16 cellular contexts compared by ENCODE assay signal in the genomic region with DNA sequence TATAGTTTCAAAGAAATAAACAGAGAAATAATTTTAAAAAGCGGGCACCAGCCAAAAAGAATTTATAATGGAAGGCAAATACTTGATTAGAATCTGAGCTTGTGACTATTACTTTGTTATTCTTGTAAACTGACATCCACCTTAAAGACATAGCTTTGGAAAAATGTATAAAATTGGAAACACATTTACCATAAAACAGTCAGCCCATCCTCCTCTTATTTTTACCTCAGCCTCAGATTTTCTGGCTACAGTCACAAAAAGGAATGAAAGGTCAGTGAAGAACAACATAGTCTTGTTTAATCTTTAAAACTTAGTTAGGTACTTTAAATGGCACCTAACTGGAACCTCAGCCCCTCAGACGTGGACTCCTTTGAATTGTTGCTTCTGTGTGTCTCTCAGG.
DNase-seq lines count a peak whose midpoint lies in the region; ATAC-seq, FAIRE-seq and TF ChIP-seq lines count a peak whose summit lies in the region.
"Had no signal": no experiment of that assay in that cellular context is flagged by ENCODE, and none has a peak within 500 bp of the region (broad histone marks: within the 10 kb centered on the region; RNA-seq: fewer than 3 reads in every experiment).

No MANE protein-coding gene starts in this region.

- H3K4me1 ChIP-seq in kidney (ENCODE audit: control insufficient read depth in 1 of 2, insufficient read depth in 1 of 2, low read depth in 1 of 2, low read length in 2 of 2) (peaks cover 23 to 39% of the 10 kb centered on the region in 2 donors), upper lobe of right lung (peaks cover 28% of the 10 kb centered on the region)

- CTCF ChIA-PET in activated CD4-positive, alpha-beta T cell treated with anti-CD3 and anti-CD28 coated beads, Interleukin-2, amount 10 ng/mL, durations not matched to agents 7 days and 5 days (lab: Charles Lee): interaction anchor here (1.0 to 1.2 kb wide), 2 partner anchors 13 to 63 kb away, joined by 3 read pairs; no protein-coding TSS in a partner anchor

- H3K4me1 Mint-ChIP-seq in activated CD4-positive, alpha-beta T cell treated with anti-CD3 and anti-CD28 coated beads, Interleukin-2, amount 10 ng/mL, durations not matched to agents 7 days and 5 days: peaks cover 61% of the 10 kb centered on the region
- H3K4me1 Mint-ChIP-seq in activated T-helper 2 cell treated with anti-CD3 and anti-CD28 coated beads, Interferon-gamma antibody, Interleukin-2, Interleukin-4, amounts not matched to agents 10 μg/mL and 5 μg/mL and 100 μg/mL, durations not matched to agents 14 hours and 24 hours and 36 hours (ENCODE audit: low read depth): peaks cover 52% of the 10 kb centered on the region
- H3K4me1 Mint-ChIP-seq in type B pancreatic cell (ENCODE audit: unreplicated experiment): peaks cover 28% of the 10 kb centered on the region
- H3K4me1 Mint-ChIP-seq in CD14-positive monocyte: peaks cover 51% of the 10 kb centered on the region

- peak overlapping the region; percentile 59 for H3K27ac Mint-ChIP-seq in activated CD4-positive, alpha-beta T cell treated with anti-CD3 and anti-CD28 coated beads, Interleukin-2, amount 10 ng/mL, durations not matched to agents 7 days and 5 days
- H3K27ac Mint-ChIP-seq in activated T-helper 2 cell treated with anti-CD3 and anti-CD28 coated beads, Interferon-gamma antibody, Interleukin-2, Interleukin-4, amounts not matched to agents 10 μg/mL and 5 μg/mL and 100 μg/mL, durations not matched to agents 14 hours and 24 hours and 36 hours: peak overlapping the region; percentile 23
- H3K27ac Mint-ChIP-seq in type B pancreatic cell: no peak overlapping the region
- peak overlapping the region in 3 of 7 donors; percentile 11 to 84 (median 41) for H3K27ac Mint-ChIP-seq in CD14-positive monocyte
- H3K27ac Mint-ChIP-seq: activated naive CD4-positive, alpha-beta T cell treated with anti-CD3 and anti-CD28 coated beads, Interleukin-2, amount 50 U/mL, for 72 hours; H9 had no signal

- H3K4me3 Mint-ChIP-seq in activated CD4-positive, alpha-beta T cell treated with anti-CD3 and anti-CD28 coated beads, Interleukin-2, amount 10 ng/mL, durations not matched to agents 7 days and 5 days: no peak overlapping the region
- H3K4me3 Mint-ChIP-seq in activated T-helper 2 cell treated with anti-CD3 and anti-CD28 coated beads, Interferon-gamma antibody, Interleukin-2, Interleukin-4, amounts not matched to agents 10 μg/mL and 5 μg/mL and 100 μg/mL, durations not matched to agents 14 hours and 24 hours and 36 hours (ENCODE audit: low read depth): no peak overlapping the region
- H3K4me3 Mint-ChIP-seq in type B pancreatic cell (no peak overlapping the region), CD14-positive monocyte (no peak overlapping the region)
- H3K4me3 Mint-ChIP-seq: H9 had no signal

- no peak for DNase-seq in activated CD4-positive, alpha-beta T cell treated with anti-CD3 and anti-CD28 coated beads, Interleukin-2, amount 10 ng/mL, durations not matched to agents 7 days and 5 days
- DNase-seq in activated CD4-positive, alpha-beta T cell treated with anti-CD3 and anti-CD28 coated beads, Interleukin-2, amount 50 U/mL, for 4 hours: no peak
- no peak for DNase-seq in activated T-helper 2 cell treated with anti-CD3 and anti-CD28 coated beads, Interferon-gamma antibody, Interleukin-2, Interleukin-4, amounts not matched to agents 10 μg/mL and 5 μg/mL and 100 μg/mL, durations not matched to agents 14 hours and 24 hours and 36 hours (ENCODE audit: low spot score)
- DNase-seq in kidney: no peak
- no peak for DNase-seq in upper lobe of right lung
- DNase-seq in type B pancreatic cell (ENCODE audit: extremely low spot score, unreplicated experiment): no peak
- DNase-seq in RPMI8226: no peak
- DNase-seq in CD14-positive monocyte (ENCODE audit: low spot score): no peak
- DNase-seq: caudate nucleus, H9, NCI-H1048, occipital lobe, SHP77 had no signal

- FAIRE-seq in kidney (lab: Jason Lieb, UNC): peak; percentile 8
- FAIRE-seq: A204.1 had no signal

- H3K27ac ChIP-seq in kidney (ENCODE audit: low read depth in 2 of 2, low read length in 2 of 2) (peak overlapping the region; percentile 30 to 66), upper lobe of right lung (peak overlapping the region; percentile 25)

- peaks cover 15% of the 10 kb centered on the region for H3K36me3 Mint-ChIP-seq in activated CD4-positive, alpha-beta T cell treated with anti-CD3 and anti-CD28 coated beads, Interleukin-2, amount 10 ng/mL, durations not matched to agents 7 days and 5 days (ENCODE audit: low read depth)
- H3K36me3 Mint-ChIP-seq in activated T-helper 2 cell treated with anti-CD3 and anti-CD28 coated beads, Interferon-gamma antibody, Interleukin-2, Interleukin-4, amounts not matched to agents 10 μg/mL and 5 μg/mL and 100 μg/mL, durations not matched to agents 14 hours and 24 hours and 36 hours (ENCODE audit: low read depth): peaks cover 6% of the 10 kb centered on the region
- H3K36me3 Mint-ChIP-seq in type B pancreatic cell: peaks cover 3% of the 10 kb centered on the region
- H3K36me3 Mint-ChIP-seq in CD14-positive monocyte: no peaks in the 10 kb centered on the region

- peaks cover 7% of the 10 kb centered on the region for H3K9me3 Mint-ChIP-seq in activated CD4-positive, alpha-beta T cell treated with anti-CD3 and anti-CD28 coated beads, Interleukin-2, amount 10 ng/mL, durations not matched to agents 7 days and 5 days
- H3K9me3 Mint-ChIP-seq in activated T-helper 2 cell treated with anti-CD3 and anti-CD28 coated beads, Interferon-gamma antibody, Interleukin-2, Interleukin-4, amounts not matched to agents 10 μg/mL and 5 μg/mL and 100 μg/mL, durations not matched to agents 14 hours and 24 hours and 36 hours: peaks cover 15% of the 10 kb centered on the region
- H3K9me3 Mint-ChIP-seq in type B pancreatic cell (peaks cover 10% of the 10 kb centered on the region), CD14-positive monocyte (peaks cover 0 to 4% (median 0%) of the 10 kb centered on the region in 7 donors)

- H3K9me3 ChIP-seq in kidney (ENCODE audit: control insufficient read depth in 1 of 2, low read length in 2 of 2) (no peaks in the 10 kb centered on the region), upper lobe of right lung (no peaks in the 10 kb centered on the region)

- H3K4me3 ChIP-seq in kidney (ENCODE audit: low read length in 2 of 2): no peak overlapping the region
- H3K4me3 ChIP-seq in upper lobe of right lung: no peak overlapping the region
- H3K4me3 ChIP-seq: skin epidermis had no signal

- no peaks in the 10 kb centered on the region for H3K36me3 ChIP-seq in kidney (ENCODE audit: control insufficient read depth in 1 of 2, insufficient read depth in 2 of 2, low read length in 2 of 2)
- H3K36me3 ChIP-seq in upper lobe of right lung: no peaks in the 10 kb centered on the region

- no peaks in the 10 kb centered on the region for H3K27me3 Mint-ChIP-seq in activated CD4-positive, alpha-beta T cell treated with anti-CD3 and anti-CD28 coated beads, Interleukin-2, amount 10 ng/mL, durations not matched to agents 7 days and 5 days
- H3K27me3 Mint-ChIP-seq in activated T-helper 2 cell treated with anti-CD3 and anti-CD28 coated beads, Interferon-gamma antibody, Interleukin-2, Interleukin-4, amounts not matched to agents 10 μg/mL and 5 μg/mL and 100 μg/mL, durations not matched to agents 14 hours and 24 hours and 36 hours (ENCODE audit: low read depth): no peaks in the 10 kb centered on the region
- no peaks in the 10 kb centered on the region for H3K27me3 Mint-ChIP-seq in type B pancreatic cell
- H3K27me3 Mint-ChIP-seq in CD14-positive monocyte (ENCODE audit: low read depth in 3 of 3): no peaks in the 10 kb centered on the region

- no peak for TF ChIP-seq CTCF in kidney (IDR thresholded peaks at IDR 0.05; ENCODE audit: borderline replicate concordance, extremely low read depth, insufficient read depth)
- no peak for TF ChIP-seq CTCF in upper lobe of right lung (IDR thresholded peaks at IDR 0.05)
- TF ChIP-seq CTCF in type B pancreatic cell (conservative IDR thresholded peaks at IDR 0.05): no peak
- no peak for TF ChIP-seq CTCF in CD14-positive monocyte (IDR thresholded peaks at IDR 0.05)

- POLR2A ChIA-PET in activated CD4-positive, alpha-beta T cell treated with anti-CD3 and anti-CD28 coated beads, Interleukin-2, amount 10 ng/mL, durations not matched to agents 7 days and 5 days (lab: Charles Lee): no interaction called here

- intact Hi-C loops in activated T-helper 2 cell treated with anti-CD3 and anti-CD28 coated beads, Interferon-gamma antibody, Interleukin-2, Interleukin-4, amounts not matched to agents 10 μg/mL and 5 μg/mL and 100 μg/mL, durations not matched to agents 14 hours and 24 hours and 36 hours (cut with micrococcal nuclease): loop anchor here (2.0 to 10.0 kb wide), 3 partner anchors 69 to 1053 kb away; no protein-coding TSS in a partner anchor
- intact Hi-C loops in kidney (cut with DNase I) (no loop called here), upper lobe of right lung (cut with DNase I) (no loop called here), CD14-positive monocyte (cut with micrococcal nuclease) (no loop called here)

- ATAC-seq in upper lobe of right lung: no peak

- no peaks in the 10 kb centered on the region for H3K27me3 ChIP-seq in upper lobe of right lung

- H3K9ac ChIP-seq in kidney (ENCODE audit: low read length in 2 of 2): peak overlapping the region in 1 of 2 donors; percentile 13
